In the genomic region with DNA sequence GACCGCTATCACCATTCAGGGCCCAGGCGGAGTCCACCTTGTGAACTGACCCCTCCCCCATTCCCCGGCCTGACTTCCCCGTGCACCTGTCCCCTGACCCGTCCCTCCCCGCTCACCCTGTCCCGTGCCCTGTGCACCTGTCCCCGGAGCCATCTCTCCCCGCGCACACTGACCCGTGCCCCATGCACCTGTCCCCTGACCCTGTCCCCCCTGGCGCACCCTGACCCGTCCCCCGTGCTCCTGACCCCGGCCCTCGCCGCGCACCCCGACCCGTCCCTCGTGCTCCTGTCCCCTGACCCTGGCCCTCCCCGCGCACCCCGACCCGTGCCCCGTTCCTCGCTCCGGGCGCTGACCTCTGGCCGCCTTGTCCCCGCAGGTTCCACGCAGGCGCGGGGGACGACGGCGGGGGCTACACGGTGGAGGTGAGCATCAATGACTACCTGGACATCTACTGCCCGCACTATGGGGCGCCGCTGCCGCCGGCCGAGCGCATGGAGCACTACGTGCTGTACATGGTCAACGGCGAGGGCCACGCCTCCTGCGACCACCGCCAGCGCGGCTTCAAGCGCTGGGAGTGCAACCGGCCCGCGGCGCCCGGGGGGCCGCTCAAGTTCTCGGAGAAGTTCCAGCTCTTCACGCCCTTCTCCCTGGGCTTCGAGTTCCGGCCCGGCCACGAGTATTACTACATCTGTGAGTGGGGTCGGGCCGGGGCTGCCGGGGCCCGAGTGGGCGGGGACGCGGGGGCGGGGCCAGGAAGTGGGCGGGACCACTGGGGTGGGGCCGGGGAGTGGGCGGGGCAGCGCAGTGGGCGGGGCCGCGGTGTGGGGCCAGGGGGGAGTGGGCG, we compare ENCODE assay signal across 8 cellular contexts. TPM values are rescaled to one million over a fixed set of nuclear protein-coding genes. Genes with fewer than 3 reads are reported as not detected.
DNase-seq lines count a peak whose midpoint lies in the region; ATAC-seq and TF ChIP-seq lines count a peak whose summit lies in the region.

No MANE protein-coding gene starts in this region.

- H3K14ac ChIP-seq in trophoblast cell (ENCODE audit: low read length) = no peak overlapping the region

- H2BK12ac ChIP-seq in trophoblast cell (ENCODE audit: low read length) = no peak overlapping the region

- TF ChIP-seq CTCF in GM10248 (IDR thresholded peaks at IDR 0.05; ENCODE audit: control extremely low read depth, extremely low read depth, low read depth, missing control alignments) = no peak

- POLR2A ChIA-PET in GM10248 (lab: Yijun Ruan, JAX) = interaction anchor here (0.6 kb wide), 1 partner anchor 164 kb away, joined by 3 read pairs; no protein-coding TSS in a partner anchor

- no peak overlapping the region for H4K8ac ChIP-seq in trophoblast cell (ENCODE audit: low read depth, low read length)

- H3K27ac ChIP-seq in effector memory CD4-positive, alpha-beta T cell (ENCODE audit: insufficient read depth, low read length, poor library complexity, severe bottlenecking) = no peak overlapping the region
- H3K27ac ChIP-seq in trophoblast cell (ENCODE audit: low read depth, low read length) = no peak overlapping the region

- H3K4me3 ChIP-seq in effector memory CD4-positive, alpha-beta T cell (ENCODE audit: insufficient read depth, low read depth, low read length, poor library complexity, severe bottlenecking) = peak overlapping the region; percentile 29
- peak overlapping the region; percentile 41 for H3K4me3 ChIP-seq in trophoblast cell (ENCODE audit: low read depth, low read length)

- no peaks in the 10 kb centered on the region for H3K79me2 ChIP-seq in trophoblast cell (ENCODE audit: control insufficient read depth, insufficient read depth, low read length, poor library complexity)

- H3K79me1 ChIP-seq in trophoblast cell (ENCODE audit: low read length) = no peaks in the 10 kb centered on the region

- H2AFZ ChIP-seq in trophoblast cell (ENCODE audit: insufficient read depth, low read length, poor library complexity) = no peak overlapping the region

- no peaks in the 10 kb centered on the region for H3K9me3 ChIP-seq in effector memory CD4-positive, alpha-beta T cell (ENCODE audit: control insufficient read depth, low read length)
- no peaks in the 10 kb centered on the region for H3K9me3 ChIP-seq in trophoblast cell (ENCODE audit: insufficient read depth, low read depth, low read length)

- H3K4ac ChIP-seq in trophoblast cell (ENCODE audit: low read depth, low read length) = no peak overlapping the region

- H3K9ac ChIP-seq in trophoblast cell (ENCODE audit: low read length) = no peak overlapping the region

- in situ Hi-C loops in SK-MEL-5 (cut with HindIII; ENCODE audit: low pct_unique_long_range_greater_than_20kb, low sequenced_read_pairs) = no loop called here

- H3K4me2 ChIP-seq in trophoblast cell (ENCODE audit: low read length) = peak overlapping the region; percentile 39

- no peak for ATAC-seq in HG03135 (IDR thresholded peaks at IDR 0.05; ENCODE audit: unreplicated experiment)
- ATAC-seq in HG03175 (IDR thresholded peaks at IDR 0.05; ENCODE audit: unreplicated experiment) = no peak
- ATAC-seq in GM19463 (IDR thresholded peaks at IDR 0.05; ENCODE audit: unreplicated experiment) = no peak

- DNase-seq in GM10248 (ENCODE audit: extremely low spot score) (peak; percentile 69), SK-MEL-5 (ENCODE audit: low read depth, low spot score) (peak; percentile 25), trophoblast cell (no peak), NK-92 (lab: John Stamatoyannopoulos, UW; ENCODE audit: unreplicated experiment) (no peak)
- peak in 2 of 3 donors; percentile 24 to 27 for DNase-seq in effector memory CD4-positive, alpha-beta T cell

- H2BK120ac ChIP-seq in trophoblast cell (ENCODE audit: insufficient read depth, low read length, poor library complexity) = no peak overlapping the region

- H3K18ac ChIP-seq in trophoblast cell (ENCODE audit: low read length) = no peak overlapping the region

- H3K36me3 ChIP-seq in effector memory CD4-positive, alpha-beta T cell (ENCODE audit: control insufficient read depth, insufficient read depth, low read length) = no peaks in the 10 kb centered on the region
- peaks cover 0 to 2% of the 10 kb centered on the region in 2 experiments for H3K36me3 ChIP-seq in trophoblast cell (ENCODE audit: control insufficient read depth in 1 of 2, insufficient read depth in 2 of 2, low read length in 2 of 2)

- H4K91ac ChIP-seq in trophoblast cell (ENCODE audit: low read depth, low read length) = no peak overlapping the region

- H3K4me1 ChIP-seq in effector memory CD4-positive, alpha-beta T cell (ENCODE audit: control insufficient read depth, insufficient read depth, low read length, poor library complexity, severe bottlenecking) = peaks cover 6% of the 10 kb centered on the region
- H3K4me1 ChIP-seq in trophoblast cell (ENCODE audit: control insufficient read depth in 1 of 2, insufficient read depth in 2 of 2, low read length in 2 of 2) = peaks cover 0 to 3% of the 10 kb centered on the region in 2 experiments

- H3K27me3 ChIP-seq in effector memory CD4-positive, alpha-beta T cell (replicated peaks; ENCODE audit: control insufficient read depth, insufficient read depth, low read length, poor library complexity, severe bottlenecking) = peaks cover 36% of the 10 kb centered on the region
- H3K27me3 ChIP-seq in trophoblast cell (ENCODE audit: insufficient read depth, low read length) = no peaks in the 10 kb centered on the region

- H2BK5ac ChIP-seq in trophoblast cell (ENCODE audit: low read depth, low read length, poor library complexity) = no peak overlapping the region

- H4K12ac ChIP-seq in trophoblast cell (ENCODE audit: low read depth, low read length) = no peak overlapping the region

- no peak overlapping the region for H3K23ac ChIP-seq in trophoblast cell (ENCODE audit: low read length)

- WGBS in trophoblast cell (ENCODE audit: extremely low coverage, insufficient coverage, insufficient read length) = no CpG with 5 or more reads among the region's 82 CpGs

- CTCF ChIA-PET in GM10248 (lab: Yijun Ruan, JAX) = no interaction called here

- no peak overlapping the region for H2AK5ac ChIP-seq in trophoblast cell (ENCODE audit: low read length)

RNA-seq across cellular contexts. Expression of gene EFNA2, which starts 9.7 kb away (rescaled TPM):
- total RNA-seq in SK-MEL-5 (2014; rRNA removed; shearing (Covaris generic)) = 0.37 and 1.5 TPM in 2 replicates
- 3.6 and 5.6 TPM in 2 replicates for polyA plus RNA-seq in SK-MEL-5 (2015; cell fraction: cytosol; rRNA removed)
- not detected in 2 replicates for polyA plus RNA-seq in SK-MEL-5 (2015; cell fraction: nucleus; rRNA removed)
- 7.2 and 7.3 TPM in 2 replicates for polyA plus RNA-seq in trophoblast cell (2013)

RNA-seq across cellular contexts. Expression of gene FAM174C, which starts 20.1 kb away (rescaled TPM):
- 81.1 and 89.7 TPM in 2 replicates for total RNA-seq in SK-MEL-5 (2014; rRNA removed; shearing (Covaris generic))
- polyA plus RNA-seq in SK-MEL-5 (2015; cell fraction: cytosol; rRNA removed) = 217 and 296 TPM in 2 replicates
- polyA plus RNA-seq in SK-MEL-5 (2015; cell fraction: nucleus; rRNA removed) = 35.9 and 85.1 TPM in 2 replicates
- 58.5 and 63.2 TPM in 2 replicates for polyA plus RNA-seq in trophoblast cell (2013)

RNA-seq across cellular contexts. Expression of gene CIRBP, which starts 26.3 kb away (rescaled TPM):
- total RNA-seq in SK-MEL-5 (2014; rRNA removed; shearing (Covaris generic)) = 93.9 and 95.0 TPM in 2 replicates
- 126 and 167 TPM in 2 replicates for polyA plus RNA-seq in SK-MEL-5 (2015; cell fraction: cytosol; rRNA removed)
- 705 and 795 TPM in 2 replicates for polyA plus RNA-seq in SK-MEL-5 (2015; cell fraction: nucleus; rRNA removed)
- polyA plus RNA-seq in trophoblast cell (2013) = 116 and 120 TPM in 2 replicates

RNA-seq across cellular contexts. Expression of gene MIDN, which starts 47.0 kb away (rescaled TPM):
- 4.6 and 8.8 TPM in 2 replicates for total RNA-seq in SK-MEL-5 (2014; rRNA removed; shearing (Covaris generic))
- 59.8 and 82.0 TPM in 2 replicates for polyA plus RNA-seq in SK-MEL-5 (2015; cell fraction: cytosol; rRNA removed)
- 118 and 124 TPM in 2 replicates for polyA plus RNA-seq in SK-MEL-5 (2015; cell fraction: nucleus; rRNA removed)
- polyA plus RNA-seq in trophoblast cell (2013) = 159 and 165 TPM in 2 replicates

RNA-seq across cellular contexts. Expression of gene ATP5F1D, which starts 53.8 kb away (rescaled TPM):
- total RNA-seq in SK-MEL-5 (2014; rRNA removed; shearing (Covaris generic)) = 30.3 and 36.6 TPM in 2 replicates
- polyA plus RNA-seq in SK-MEL-5 (2015; cell fraction: cytosol; rRNA removed) = 354 and 362 TPM in 2 replicates
- 82.5 and 99.9 TPM in 2 replicates for polyA plus RNA-seq in SK-MEL-5 (2015; cell fraction: nucleus; rRNA removed)
- polyA plus RNA-seq in trophoblast cell (2013) = 106 and 107 TPM in 2 replicates

Comparison
In these comparisons a context has a peak if more than half of its experiments do, and no peak if none do; other contexts are left out.
1. DNase-seq: peak in GM10248 (single experiment), SK-MEL-5 (single experiment) and effector memory CD4-positive, alpha-beta T cell (2 of 3); none in trophoblast cell (0 of 2) and NK-92 (single experiment).